ENCODE assay signal across 8 cellular contexts in the genomic region with DNA sequence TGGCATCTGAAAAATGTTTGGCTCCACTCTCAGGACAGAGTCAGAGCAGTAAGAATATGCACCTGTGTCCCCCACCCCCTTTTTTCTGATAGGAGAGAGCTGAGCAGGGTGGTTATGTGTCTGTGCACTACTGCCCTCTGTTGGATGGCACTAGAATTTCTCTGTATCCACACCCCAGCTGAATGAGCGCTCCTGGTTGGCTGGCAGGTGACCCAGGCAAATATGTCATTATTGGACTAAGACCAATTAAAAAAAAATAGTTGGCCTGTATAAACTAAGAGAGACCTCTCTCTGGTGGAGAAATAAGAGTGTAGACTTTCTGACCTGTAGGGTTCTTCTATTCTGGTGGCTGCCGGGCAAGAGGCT.
DNase-seq lines count a peak whose midpoint lies in the region; ATAC-seq and TF ChIP-seq lines count a peak whose summit lies in the region.

No MANE protein-coding gene starts in this region.

- H3K9me3 Mint-ChIP-seq in type B pancreatic cell, result no peaks in the 10 kb centered on the region

- no peaks in the 10 kb centered on the region for H3K36me3 ChIP-seq in DOHH2 (ENCODE audit: control insufficient read depth, low read length)

- in situ Hi-C loops in T47D (cut with HindIII; ENCODE audit: low pct_unique_long_range_greater_than_20kb, low sequenced_read_pairs), result no loop called here

- H3K9me3 ChIP-seq in DOHH2 (ENCODE audit: control insufficient read depth, insufficient read depth, low read length), result no peaks in the 10 kb centered on the region

- TF ChIP-seq CTCF in DOHH2 (IDR thresholded peaks at IDR 0.05; ENCODE audit: low read depth, low read length, poor library complexity, severe bottlenecking), result peak; percentile 76
- peak; percentile 83 for TF ChIP-seq CTCF in type B pancreatic cell (conservative IDR thresholded peaks at IDR 0.05)

- H3K4me3 ChIP-seq in DOHH2 (ENCODE audit: low read length), result no peak overlapping the region
- no peak overlapping the region for H3K4me3 ChIP-seq in Jurkat, Clone E6-1 (ENCODE audit: low read length)

- no peaks in the 10 kb centered on the region for H3K36me3 Mint-ChIP-seq in type B pancreatic cell

- H4K20me1 ChIP-seq in DOHH2 (ENCODE audit: control insufficient read depth, insufficient read depth, low read depth, low read length), result no peaks in the 10 kb centered on the region

- H3K4me2 ChIP-seq in DOHH2 (ENCODE audit: low read length), result no peak overlapping the region

- H3K27me3 Mint-ChIP-seq in type B pancreatic cell, result peaks cover 8% of the 10 kb centered on the region

- H3K27me3 ChIP-seq in DOHH2 (ENCODE audit: control insufficient read depth, low read length), result peaks cover 9% of the 10 kb centered on the region

- H3K27ac Mint-ChIP-seq in type B pancreatic cell, result peak overlapping the region; percentile 2

- H3K4me1 Mint-ChIP-seq in type B pancreatic cell (ENCODE audit: unreplicated experiment), result peaks cover 8% of the 10 kb centered on the region

- no peak overlapping the region for H3K4me3 Mint-ChIP-seq in type B pancreatic cell

- peak; percentile 65 for ATAC-seq in GM21447 (IDR thresholded peaks at IDR 0.05; ENCODE audit: unreplicated experiment)

- H3K4me1 ChIP-seq in DOHH2 (ENCODE audit: control insufficient read depth, low read length), result no peaks in the 10 kb centered on the region; the same call in 1 of the 2 replicates

- no peaks in the 10 kb centered on the region for H3F3A ChIP-seq in DOHH2 (ENCODE audit: control insufficient read depth, insufficient read depth)

- no peak overlapping the region for H3K27ac ChIP-seq in DOHH2 (ENCODE audit: low read depth, low read length)

- DNase-seq in Jurkat, Clone E6-1 (ENCODE audit: low read depth, low spot score), result peak; percentile 44
- DNase-seq in NOMO-1 treated with DMSO at 0.1 percent for 48 hours (lab: John Stamatoyannopoulos, UW; ENCODE audit: unreplicated experiment) (peak; percentile 37), T47D (ENCODE audit: low read depth in 1 of 2, low spot score in 1 of 2) (peak; percentile 15 to 76), left kidney (ENCODE audit: low read depth, low spot score) (peak; percentile 70), type B pancreatic cell (ENCODE audit: extremely low spot score, unreplicated experiment) (no peak), GOT3 (lab: John Stamatoyannopoulos, UW) (no peak)

- H3K79me2 ChIP-seq in DOHH2 (ENCODE audit: control insufficient read depth, low read length), result no peaks in the 10 kb centered on the region

- no peaks in the 10 kb centered on the region for H3K9me2 ChIP-seq in DOHH2 (replicated peaks; ENCODE audit: control insufficient read depth, low read length)

Comparison
In these comparisons a context has a peak if more than half of its experiments do, and no peak if none do; other contexts are left out.
1. DNase-seq: peak in Jurkat, Clone E6-1 (single experiment), NOMO-1 treated with DMSO at 0.1 percent for 48 hours (single experiment), T47D (2 of 2) and left kidney (single experiment); none in type B pancreatic cell (single experiment) and GOT3 (single experiment).